In the genomic region with DNA sequence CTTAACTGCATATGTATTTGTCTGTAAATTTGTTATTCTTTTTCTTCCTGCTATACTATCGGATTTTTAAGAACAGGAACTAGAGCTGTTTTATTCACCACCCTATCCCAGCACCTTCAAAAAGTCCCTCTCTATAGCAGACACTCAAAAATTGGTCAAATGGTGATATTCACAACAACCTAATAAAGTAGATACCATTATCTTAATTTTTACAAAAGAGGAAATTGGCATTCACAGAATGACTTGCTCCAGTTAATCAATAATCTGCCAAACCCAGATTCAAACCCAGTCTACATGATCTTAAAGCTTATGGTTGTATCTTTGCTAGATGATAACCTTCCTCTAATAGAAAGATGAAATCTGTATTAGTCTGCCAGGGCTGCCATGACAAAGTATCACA, we compare ENCODE assay signal across 22 cellular contexts.
"Had no signal": no experiment of that assay in that cellular context is flagged by ENCODE, and none has a peak within 500 bp of the region (broad histone marks: within the 10 kb centered on the region; RNA-seq: fewer than 3 reads in every experiment).

No MANE protein-coding gene starts in this region.

- H3K4me2 ChIP-seq: smooth muscle cell had no signal

- FAIRE-seq: endothelial cell of umbilical vein, keratinocyte had no signal

- H3K9me3 ChIP-seq: esophagus squamous epithelium, prostate gland had no signal

- H3K4me3 ChIP-seq: esophagus squamous epithelium, prostate gland, smooth muscle cell had no signal

- H3K36me3 ChIP-seq: brain microvascular endothelial cell, esophagus squamous epithelium, prostate gland had no signal

- DNase-seq: activated CD4-positive, alpha-beta T cell treated with anti-CD3 and anti-CD28 coated beads for 4 hours; activated CD8-positive, alpha-beta T cell treated with anti-CD3 and anti-CD28 coated beads for 36 hours; activated naive CD8-positive, alpha-beta T cell treated with anti-CD3 and anti-CD28 coated beads, Interleukin-2, amount 10 ng/mL, durations not matched to agents 7 days and 5 days; activated T-cell treated with anti-CD3 and anti-CD28 coated beads, Interleukin-2, amount 50 U/mL, for 48 hours; brain microvascular endothelial cell; cortex of kidney; effector CD4-positive, alpha-beta T cell; esophagus squamous epithelium; hippocampal formation; mammary epithelial cell; right cardiac atrium; stimulated activated CD4-positive, alpha-beta T cell treated with anti-CD3 and anti-CD28 coated beads, Interleukin-4, amount 100 ng/mL, for 4 hours; stimulated activated CD8-positive, alpha-beta memory T cell treated with anti-CD3 and anti-CD28 coated beads, Interleukin-4, amount 100 ng/mL, for 48 hours; stimulated activated naive CD4-positive, alpha-beta T cell treated with Interleukin-2 at 50 U/mL for 16 hours; substantia nigra; trophoblast cell had no signal

- H3K27ac ChIP-seq: brain microvascular endothelial cell, esophagus squamous epithelium, prostate gland had no signal

- ATAC-seq: activated CD8-positive, alpha-beta T cell treated with anti-CD3 and anti-CD28 coated beads for 36 hours; left lobe of liver; right cardiac atrium; WTC11 had no signal

- H3K4me1 ChIP-seq: esophagus squamous epithelium, prostate gland had no signal

- H3K27me3 ChIP-seq: brain microvascular endothelial cell, esophagus squamous epithelium had no signal
